In the genomic region with DNA sequence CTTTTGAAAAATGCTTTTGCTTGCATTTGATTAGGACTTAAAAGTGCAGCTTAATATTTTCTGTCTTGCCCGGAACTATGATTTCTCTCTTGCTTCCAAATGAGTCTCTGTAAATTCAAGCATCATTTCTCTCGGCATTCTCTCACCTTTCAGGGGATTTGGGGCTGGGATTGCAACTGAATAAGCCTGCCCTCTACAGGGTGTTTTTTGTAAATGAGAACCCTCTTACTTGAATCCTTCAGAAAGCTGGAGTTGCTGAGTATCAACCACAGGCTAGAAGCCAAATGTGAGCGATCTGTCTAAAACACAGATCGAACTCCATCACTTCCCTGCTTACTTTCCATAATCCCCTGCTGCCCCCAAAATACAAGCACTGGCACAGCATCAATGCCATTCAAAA, we compare ENCODE assay signal across 13 cellular contexts.
A peak's percentile ranks its signal among the peaks of the same experiment; 100 is the strongest.
DNase-seq lines count a peak whose midpoint lies in the region; ATAC-seq and TF ChIP-seq lines count a peak whose summit lies in the region.
"Had no signal": no experiment of that assay in that cellular context is flagged by ENCODE, and none has a peak within 500 bp of the region (broad histone marks: within the 10 kb centered on the region; RNA-seq: fewer than 3 reads in every experiment).

No MANE protein-coding gene starts in this region.

- no peak overlapping the region for H3K4me2 ChIP-seq in Karpas-422 (ENCODE audit: low read depth, low read length, poor library complexity, severe bottlenecking)

- peak; percentile 22 for DNase-seq in Ammon's horn (ENCODE audit: low spot score)
- DNase-seq in Karpas-422, result peak; percentile 48
- DNase-seq in RWPE2 (ENCODE audit: low spot score), result no peak
- peak; percentile 47 for DNase-seq in left kidney (ENCODE audit: low read depth, low spot score)
- no peak for DNase-seq in activated CD8-positive, alpha-beta memory T cell treated with anti-CD3 and anti-CD28 coated beads, Interleukin-2, amount 50 U/mL, for 48 hours
- no peak for DNase-seq in CD1c-positive myeloid dendritic cell (ENCODE audit: extremely low spot score)
- DNase-seq in NCI-H187 treated with DMSO at 0.1 percent for 48 hours (lab: John Stamatoyannopoulos, UW), result no peak
- DNase-seq: activated CD4-positive, alpha-beta T cell treated with anti-CD3 and anti-CD28 coated beads, Interleukin-2, amount 10 ng/mL, durations not matched to agents 7 days and 5 days; activated T-cell treated with anti-CD3 and anti-CD28 coated beads, Interleukin-2, amount 50 U/mL, for 1 hour; BE2C had no signal

- H3K9me3 ChIP-seq in Karpas-422 (ENCODE audit: low read length), result no peaks in the 10 kb centered on the region
- no peaks in the 10 kb centered on the region for H3K9me3 ChIP-seq in RWPE2 (ENCODE audit: severe bottlenecking)
- H3K9me3 ChIP-seq: BE2C, gastroesophageal sphincter had no signal

- no peaks in the 10 kb centered on the region for H3K9me2 ChIP-seq in Karpas-422 (replicated peaks; ENCODE audit: insufficient read depth, low read length)

- H3K4me1 ChIP-seq in Karpas-422 (ENCODE audit: low read length) (no peaks in the 10 kb centered on the region), RWPE2 (ENCODE audit: insufficient read depth, poor library complexity, severe bottlenecking) (no peaks in the 10 kb centered on the region)
- H3K4me1 ChIP-seq: BE2C, gastroesophageal sphincter had no signal

- H2AFZ ChIP-seq in Karpas-422 (ENCODE audit: low read length), result no peak overlapping the region

- no peak overlapping the region for H3K9ac ChIP-seq in Karpas-422 (ENCODE audit: low read length)

- peak; percentile 8 for TF ChIP-seq CTCF in RWPE2 (IDR thresholded peaks at IDR 0.05; ENCODE audit: poor library complexity, severe bottlenecking)

- H3K36me3 ChIP-seq in Karpas-422 (ENCODE audit: insufficient read depth, low read length) (no peaks in the 10 kb centered on the region), RWPE2 (ENCODE audit: low read depth) (no peaks in the 10 kb centered on the region)
- H3K36me3 ChIP-seq: BE2C, gastroesophageal sphincter had no signal

- no peaks in the 10 kb centered on the region for H3K79me2 ChIP-seq in Karpas-422 (ENCODE audit: low read length)

- H3K27ac ChIP-seq in Karpas-422 (ENCODE audit: low read length), result no peak overlapping the region
- no peak overlapping the region for H3K27ac ChIP-seq in RWPE2 (ENCODE audit: poor library complexity, severe bottlenecking)
- H3K27ac ChIP-seq: gastroesophageal sphincter had no signal

- H4K20me1 ChIP-seq in Karpas-422 (ENCODE audit: insufficient read depth, low read depth, low read length), result no peaks in the 10 kb centered on the region

- ATAC-seq in RWPE2 (ENCODE audit: low read depth) (no peak), GM19035 (IDR thresholded peaks at IDR 0.05; ENCODE audit: unreplicated experiment) (no peak)
- ATAC-seq: gastroesophageal sphincter; stimulated activated effector memory CD8-positive, alpha-beta T cell treated with anti-CD3 and anti-CD28 coated beads, Interleukin-12 subunit alpha, Interleukin-12 subunit beta, amount 100 ng/mL, for 72 hours had no signal

- H3K4me3 ChIP-seq in Karpas-422 (ENCODE audit: low read length) (no peak overlapping the region), RWPE2 (ENCODE audit: severe bottlenecking) (no peak overlapping the region)
- H3K4me3 ChIP-seq: gastroesophageal sphincter had no signal

- no peaks in the 10 kb centered on the region for H3K27me3 ChIP-seq in Karpas-422 (ENCODE audit: low read length)
- H3K27me3 ChIP-seq in RWPE2 (ENCODE audit: insufficient read depth, poor library complexity, severe bottlenecking), result no peaks in the 10 kb centered on the region
- H3K27me3 ChIP-seq: BE2C had no signal

Comparison
In these comparisons a context has a peak if more than half of its experiments do, and no peak if none do; other contexts are left out.
1. DNase-seq: peak in Ammon's horn (single experiment), Karpas-422 (single experiment) and left kidney (single experiment); none in RWPE2 (single experiment), activated CD8-positive, alpha-beta memory T cell treated with anti-CD3 and anti-CD28 coated beads, Interleukin-2, amount 50 U/mL, for 48 hours (single experiment), CD1c-positive myeloid dendritic cell (single experiment) and NCI-H187 treated with DMSO at 0.1 percent for 48 hours (single experiment).